In genomic region chr1:12249748-12250147, GRCh38 we compare ENCODE assay signal across 31 cellular contexts.
"Had no signal": no experiment of that assay in that cellular context is flagged by ENCODE, and none has a peak within 500 bp of the region (broad histone marks: within the 10 kb centered on the region; RNA-seq: fewer than 3 reads in every experiment).

No MANE protein-coding gene starts in this region.

- H3K9me3 Mint-ChIP-seq: activated CD4-positive, alpha-beta memory T cell treated with anti-CD3 and anti-CD28 coated beads for 36 hours; activated naive CD4-positive, alpha-beta T cell treated with anti-CD3 and anti-CD28 coated beads, Interleukin-2, amount 50 U/mL, for 24 hours; activated naive CD8-positive, alpha-beta T cell treated with anti-CD3 and anti-CD28 coated beads, Interleukin-2, amount 10 ng/mL, durations not matched to agents 7 days and 5 days; activated T-helper 2 cell treated with anti-CD3 and anti-CD28 coated beads, Interferon-gamma antibody, Interleukin-2, Interleukin-4, amounts not matched to agents 10 μg/mL and 5 μg/mL and 100 μg/mL, durations not matched to agents 14 hours and 24 hours and 36 hours; T-helper 1 cell treated with Interleukin-12 subunit alpha and Interleukin-12 subunit beta and Interleukin-4 antibody, amounts not matched to agents 30 μg/mL and 1 μg/mL, for 36 hours; T-helper 2 cell treated with Interferon-gamma antibody and Interleukin-4, amounts not matched to agents 5 μg/mL and 100 μg/mL, for 36 hours had no signal

- H3K27me3 ChIP-seq: ascending aorta, breast epithelium, Peyer's patch, SJSA1 had no signal

- H3K9me3 ChIP-seq: ascending aorta, breast epithelium, Peyer's patch, SJSA1, SK-N-SH had no signal

- H3K27me3 Mint-ChIP-seq: activated CD4-positive, alpha-beta memory T cell treated with anti-CD3 and anti-CD28 coated beads for 36 hours; activated naive CD4-positive, alpha-beta T cell treated with anti-CD3 and anti-CD28 coated beads, Interleukin-2, amount 50 U/mL, for 24 hours; activated naive CD8-positive, alpha-beta T cell treated with anti-CD3 and anti-CD28 coated beads, Interleukin-2, amount 10 ng/mL, durations not matched to agents 7 days and 5 days had no signal

- DNase-seq: activated CD4-positive, alpha-beta memory T cell treated with anti-CD3 and anti-CD28 coated beads for 36 hours; activated CD4-positive, alpha-beta T cell treated with anti-CD3 and anti-CD28 coated beads for 4 hours; activated CD4-positive, alpha-beta T cell treated with anti-CD3 and anti-CD28 coated beads, Interleukin-2, amount 50 U/mL, for 1 hour; activated CD8-positive, alpha-beta memory T cell treated with anti-CD3 and anti-CD28 coated beads, Interleukin-2, amount 50 U/mL, for 4 hours; activated gamma-delta T cell; activated naive CD4-positive, alpha-beta T cell treated with Interleukin-2 at 50 U/mL for 16 hours; activated naive CD8-positive, alpha-beta T cell treated with anti-CD3 and anti-CD28 coated beads, Interleukin-2, amount 10 ng/mL, durations not matched to agents 7 days and 5 days; activated T-cell treated with anti-CD3 and anti-CD28 coated beads, Interleukin-2, amount 50 U/mL, for 48 hours; amygdala; central memory CD4-positive, alpha-beta T cell; MM.1S; MV-4-11; NCI-H1092; NCI-H1436 treated with DMSO at 0.1 percent for 48 hours; NCI-H1694 treated with DMSO at 0.1 percent for 48 hours; NCI-H2029; NCI-H345; NCI-H524 treated with DMSO at 0.1 percent for 48 hours; PC-3; Peyer's patch; RPMI8226; SHP77 treated with DMSO at 0.1 percent for 48 hours; SK-N-SH had no signal

- H3K4me3 ChIP-seq: ascending aorta, breast epithelium, Peyer's patch, SJSA1 had no signal

- H3K27ac Mint-ChIP-seq: activated CD4-positive, alpha-beta memory T cell treated with anti-CD3 and anti-CD28 coated beads for 36 hours; activated naive CD4-positive, alpha-beta T cell treated with anti-CD3 and anti-CD28 coated beads, Interleukin-2, amount 50 U/mL, for 24 hours; activated naive CD8-positive, alpha-beta T cell treated with anti-CD3 and anti-CD28 coated beads, Interleukin-2, amount 10 ng/mL, durations not matched to agents 7 days and 5 days; activated T-helper 2 cell treated with anti-CD3 and anti-CD28 coated beads, Interferon-gamma antibody, Interleukin-2, Interleukin-4, amounts not matched to agents 10 μg/mL and 5 μg/mL and 100 μg/mL, durations not matched to agents 14 hours and 24 hours and 36 hours; T-helper 1 cell treated with Interleukin-12 subunit alpha and Interleukin-12 subunit beta and Interleukin-4 antibody, amounts not matched to agents 30 μg/mL and 1 μg/mL, for 36 hours; T-helper 2 cell treated with Interferon-gamma antibody and Interleukin-4, amounts not matched to agents 5 μg/mL and 100 μg/mL, for 36 hours had no signal

- H3K4me1 ChIP-seq: ascending aorta, breast epithelium, Peyer's patch, SJSA1 had no signal

- ATAC-seq: activated CD4-positive, CD25-positive, alpha-beta regulatory T cell treated with anti-CD3 and anti-CD28 coated beads, Interleukin-2, amount 50 U/mL, for 24 hours; PC-3 had no signal

- H3K4me1 Mint-ChIP-seq: activated naive CD4-positive, alpha-beta T cell treated with anti-CD3 and anti-CD28 coated beads, Interleukin-2, amount 50 U/mL, for 24 hours; activated naive CD8-positive, alpha-beta T cell treated with anti-CD3 and anti-CD28 coated beads, Interleukin-2, amount 10 ng/mL, durations not matched to agents 7 days and 5 days had no signal

- H3K4me3 Mint-ChIP-seq: activated CD4-positive, alpha-beta memory T cell treated with anti-CD3 and anti-CD28 coated beads for 36 hours; activated naive CD4-positive, alpha-beta T cell treated with anti-CD3 and anti-CD28 coated beads, Interleukin-2, amount 50 U/mL, for 24 hours; activated naive CD8-positive, alpha-beta T cell treated with anti-CD3 and anti-CD28 coated beads, Interleukin-2, amount 10 ng/mL, durations not matched to agents 7 days and 5 days; T-helper 1 cell treated with Interleukin-12 subunit alpha and Interleukin-12 subunit beta and Interleukin-4 antibody, amounts not matched to agents 30 μg/mL and 1 μg/mL, for 36 hours; T-helper 2 cell treated with Interferon-gamma antibody and Interleukin-4, amounts not matched to agents 5 μg/mL and 100 μg/mL, for 36 hours had no signal

- H3K27ac ChIP-seq: ascending aorta, breast epithelium, Peyer's patch, SJSA1 had no signal

- H3K9ac ChIP-seq: SK-N-SH had no signal
